Comparison of ENCODE assay signal across 20 cellular contexts in the genomic region with DNA sequence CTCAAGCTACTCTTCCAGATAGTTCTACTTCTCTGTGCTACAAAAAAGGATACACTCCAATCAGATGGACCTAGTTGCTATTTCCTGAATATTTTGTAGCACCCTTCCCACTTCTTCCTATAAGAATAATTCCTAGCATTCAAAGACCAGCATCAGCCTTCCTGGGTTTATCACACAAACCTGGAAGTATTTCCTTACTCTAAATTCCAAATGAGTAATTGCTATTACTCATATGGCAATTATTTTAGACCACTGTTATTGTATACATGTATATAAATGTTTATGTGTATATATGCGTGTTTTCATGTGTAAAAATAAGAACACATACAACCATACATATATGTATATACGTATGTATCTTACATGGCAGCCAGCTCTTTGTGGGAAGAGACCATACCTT.
"Had no signal": no experiment of that assay in that cellular context is flagged by ENCODE, and none has a peak within 500 bp of the region (broad histone marks: within the 10 kb centered on the region; RNA-seq: fewer than 3 reads in every experiment).

No MANE protein-coding gene starts in this region.

- H3K4me3 ChIP-seq: esophagus muscularis mucosa, gastroesophageal sphincter, spleen, thoracic aorta, upper lobe of left lung had no signal

- H3K4me1 ChIP-seq: esophagus muscularis mucosa, gastroesophageal sphincter, upper lobe of left lung had no signal

- DNase-seq: activated CD4-positive, alpha-beta memory T cell treated with anti-CD3 and anti-CD28 coated beads, Interleukin-2, amount 10 ng/mL, durations not matched to agents 7 days and 5 days; activated CD4-positive, alpha-beta T cell treated with anti-CD3 and anti-CD28 coated beads for 48 hours; activated CD8-positive, alpha-beta memory T cell treated with anti-CD3 and anti-CD28 coated beads, Interleukin-2, amount 10 ng/mL, durations not matched to agents 7 days and 5 days; activated effector memory CD4-positive, alpha-beta T cell treated with anti-CD3 and anti-CD28 coated beads, Interleukin-2, amount 50 U/mL, for 16 hours; activated naive CD4-positive, alpha-beta T cell treated with anti-CD3 and anti-CD28 coated beads, Interleukin-2, amount 50 U/mL, for 16 hours; activated naive CD8-positive, alpha-beta T cell treated with anti-CD3 and anti-CD28 coated beads, Interleukin-2, amount 50 U/mL, for 24 hours; activated T-cell treated with anti-CD3 and anti-CD28 coated beads for 4 hours; effector CD4-positive, alpha-beta T cell; head of caudate nucleus; islet precursor cell; left colon; retina; spleen; stimulated activated CD4-positive, alpha-beta T cell treated with anti-CD3 and anti-CD28 coated beads, Interleukin-4, amount 100 ng/mL, for 1 hour; stimulated activated naive CD4-positive, alpha-beta T cell treated with Interleukin-2 at 50 U/mL for 16 hours; upper lobe of left lung had no signal

- H3K27me3 ChIP-seq: esophagus muscularis mucosa, gastroesophageal sphincter, spleen, upper lobe of left lung had no signal

- H3K27ac ChIP-seq: esophagus muscularis mucosa, gastroesophageal sphincter, spleen, thoracic aorta, upper lobe of left lung had no signal

- ATAC-seq: activated CD8-positive, alpha-beta memory T cell treated with anti-CD3 and anti-CD28 coated beads, Interleukin-2, amount 10 ng/mL, durations not matched to agents 7 days and 5 days; activated naive CD8-positive, alpha-beta T cell treated with anti-CD3 and anti-CD28 coated beads, Interleukin-2, amount 50 U/mL, for 24 hours; gastroesophageal sphincter; natural killer cell treated with Interleukin-12 subunit alpha and Interleukin-12 subunit beta and Interleukin-15 and Interleukin-18, amount 100 ng/mL, for 72 hours had no signal

- H3K9me3 ChIP-seq: esophagus muscularis mucosa, gastroesophageal sphincter, spleen, thoracic aorta, upper lobe of left lung had no signal
